Comparison of ENCODE assay signal across 24 cellular contexts in the genomic region with DNA sequence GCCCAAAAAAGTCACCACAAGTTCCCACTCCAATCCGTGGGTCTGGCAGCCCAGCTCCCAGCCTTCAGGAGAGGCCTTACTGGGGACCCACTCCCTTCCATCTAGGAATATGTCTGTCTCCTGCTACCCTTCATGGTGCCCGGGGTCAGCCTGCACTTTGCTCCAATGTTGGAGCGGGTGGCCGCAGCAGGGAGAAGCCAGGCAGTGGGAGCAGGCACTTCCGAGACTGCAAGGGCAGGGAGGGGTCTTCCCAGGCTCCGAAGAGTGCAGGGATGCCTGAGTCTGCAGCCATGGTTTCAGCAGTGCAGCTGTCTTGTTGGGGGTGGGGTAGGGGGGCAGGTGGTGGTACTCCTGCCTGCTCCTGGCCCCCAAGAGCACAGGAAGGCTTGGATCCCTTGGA.
DNase-seq lines count a peak whose midpoint lies in the region; ATAC-seq, FAIRE-seq and TF ChIP-seq lines count a peak whose summit lies in the region.
"Had no signal": no experiment of that assay in that cellular context is flagged by ENCODE, and none has a peak within 500 bp of the region (broad histone marks: within the 10 kb centered on the region; RNA-seq: fewer than 3 reads in every experiment).

No MANE protein-coding gene starts in this region.

- TF ChIP-seq CTCF in kidney (IDR thresholded peaks at IDR 0.05; ENCODE audit: borderline replicate concordance, extremely low read depth, insufficient read depth) = no peak
- TF ChIP-seq CTCF in spleen (IDR thresholded peaks at IDR 0.05 in 8 of 11, conservative IDR thresholded peaks at IDR 0.05 in 3 of 11) = no peak

- H3K4me3 ChIP-seq in Karpas-422 (ENCODE audit: low read length) = no peak overlapping the region
- no peak overlapping the region for H3K4me3 ChIP-seq in kidney (ENCODE audit: low read length in 2 of 2)
- H3K4me3 ChIP-seq in spleen = no peak overlapping the region
- no peak overlapping the region for H3K4me3 ChIP-seq in aorta (ENCODE audit: low read length in 2 of 2)
- H3K4me3 ChIP-seq: A549; BLaER1 treated with 17β-estradiol and CSF1 and Interleukin-3, amounts not matched to agents 10 nM and 100 nM; GM12878 had no signal

- H3K27ac ChIP-seq in Karpas-422 (ENCODE audit: low read length) = no peak overlapping the region
- no peak overlapping the region for H3K27ac ChIP-seq in kidney (ENCODE audit: low read depth in 2 of 2, low read length in 2 of 2)
- H3K27ac ChIP-seq in spleen = no peak overlapping the region
- no peak overlapping the region for H3K27ac ChIP-seq in aorta (ENCODE audit: low read depth in 1 of 2, low read length in 2 of 2)
- H3K27ac ChIP-seq: 22Rv1; A549; BLaER1 treated with 17β-estradiol and CSF1 and Interleukin-3, amounts not matched to agents 10 nM and 100 nM; C4-2B had no signal

- no peaks in the 10 kb centered on the region for H3K4me1 ChIP-seq in Karpas-422 (ENCODE audit: low read length)
- H3K4me1 ChIP-seq in kidney (ENCODE audit: control insufficient read depth in 1 of 2, insufficient read depth in 1 of 2, low read depth in 1 of 2, low read length in 2 of 2) = no peaks in the 10 kb centered on the region
- no peaks in the 10 kb centered on the region for H3K4me1 ChIP-seq in spleen
- no peaks in the 10 kb centered on the region for H3K4me1 ChIP-seq in aorta (ENCODE audit: control insufficient read depth in 1 of 2, insufficient read depth in 2 of 2, low read length in 2 of 2)
- H3K4me1 ChIP-seq: A549; BLaER1 treated with 17β-estradiol and CSF1 and Interleukin-3, amounts not matched to agents 10 nM and 100 nM had no signal

- WGBS in spleen, 5 donors = 51 to 84% (median 56%) methylated on average over 4 to 6 of the region's 6 CpGs
- 53 to 59% methylated on average over 6 of the region's 6 CpGs for WGBS in aorta, 2 donors

- FAIRE-seq in kidney (lab: Jason Lieb, UNC) (no peak), urothelium cell line (lab: Jason Lieb, UNC) (no peak)
- FAIRE-seq: A549, GM12878, GM12892, GM18507 had no signal

- H3K9me3 ChIP-seq in Karpas-422 (ENCODE audit: low read length) (no peaks in the 10 kb centered on the region; the same call in 1 of the 2 replicates), kidney (ENCODE audit: control insufficient read depth in 1 of 2, low read length in 2 of 2) (peaks cover 0 to 3% of the 10 kb centered on the region in 2 donors), spleen (peaks cover 0 to 47% (median 19%) of the 10 kb centered on the region in 8 donors), aorta (ENCODE audit: control insufficient read depth, low read length) (no peaks in the 10 kb centered on the region)
- H3K9me3 ChIP-seq: A549 had no signal

- intact Hi-C loops in kidney (cut with DNase I) = no loop called here
- intact Hi-C loops in spleen (cut with DNase I; ENCODE audit: low total_unique reads) = no loop called here
- intact Hi-C loops in aorta (cut with DNase I) = no loop called here

- no peak overlapping the region for H3K9ac ChIP-seq in Karpas-422 (ENCODE audit: low read length)
- no peak overlapping the region for H3K9ac ChIP-seq in kidney (ENCODE audit: low read length in 2 of 2)
- H3K9ac ChIP-seq: BLaER1 treated with 17β-estradiol and CSF1 and Interleukin-3, amounts not matched to agents 10 nM and 100 nM had no signal

- no peak for DNase-seq in Karpas-422
- peak; percentile 63 for DNase-seq in kidney
- DNase-seq in spleen = peak; percentile 52
- DNase-seq in aorta = no peak
- DNase-seq in urothelium cell line (ENCODE audit: low spot score) = no peak
- DNase-seq in stimulated activated CD4-positive, alpha-beta T cell treated with anti-CD3 and anti-CD28 coated beads, Interleukin-2, amount 100 ng/mL, for 48 hours = no peak
- no peak for DNase-seq in UCSD-AML1 (lab: John Stamatoyannopoulos, UW; ENCODE audit: unreplicated experiment)
- DNase-seq: AML-193; CD4-positive, alpha-beta T cell; CD8-positive, alpha-beta T cell; DMS 273 treated with DMSO at 0.1 percent for 48 hours; DMS153; DMS53; DMS79; DND-41; EL; GDM1 had no signal

- H3K27me3 ChIP-seq in Karpas-422 (ENCODE audit: low read length) = no peaks in the 10 kb centered on the region
- no peaks in the 10 kb centered on the region for H3K27me3 ChIP-seq in spleen (replicated peaks in 1 of 7)
- no peaks in the 10 kb centered on the region for H3K27me3 ChIP-seq in aorta (ENCODE audit: control insufficient read depth in 1 of 2, insufficient read depth in 2 of 2, low read length in 1 of 2)
- H3K27me3 ChIP-seq: BLaER1 treated with 17β-estradiol and CSF1 and Interleukin-3, amounts not matched to agents 10 nM and 100 nM had no signal

- H2AFZ ChIP-seq in Karpas-422 (ENCODE audit: low read length) = peak overlapping the region; percentile 79

- TF ChIP-seq POLR2A in spleen (IDR thresholded peaks at IDR 0.05) = no peak

- H3K9me2 ChIP-seq in Karpas-422 (replicated peaks; ENCODE audit: insufficient read depth, low read length) = no peaks in the 10 kb centered on the region

- H3K79me2 ChIP-seq in Karpas-422 (ENCODE audit: low read length) = no peaks in the 10 kb centered on the region

- H4K20me1 ChIP-seq in Karpas-422 (ENCODE audit: insufficient read depth, low read depth, low read length) = no peaks in the 10 kb centered on the region
- H4K20me1 ChIP-seq: BLaER1 treated with 17β-estradiol and CSF1 and Interleukin-3, amounts not matched to agents 10 nM and 100 nM had no signal

- H3K4me2 ChIP-seq in Karpas-422 (ENCODE audit: low read depth, low read length, poor library complexity, severe bottlenecking) = no peak overlapping the region
- H3K4me2 ChIP-seq: A549; BLaER1 treated with 17β-estradiol and CSF1 and Interleukin-3, amounts not matched to agents 10 nM and 100 nM had no signal

- ATAC-seq in aorta (ENCODE audit: low FRiP score) = peak; percentile 15
- ATAC-seq: A549; CD8-positive, alpha-beta T cell; GM12878 had no signal

- H3K36me3 ChIP-seq in Karpas-422 (ENCODE audit: insufficient read depth, low read length) (no peaks in the 10 kb centered on the region), kidney (ENCODE audit: control insufficient read depth in 1 of 2, insufficient read depth in 2 of 2, low read length in 2 of 2) (no peaks in the 10 kb centered on the region), spleen (no peaks in the 10 kb centered on the region), aorta (ENCODE audit: control insufficient read depth in 1 of 2, insufficient read depth in 2 of 2, low read length in 1 of 2) (no peaks in the 10 kb centered on the region)
- H3K36me3 ChIP-seq: BLaER1 treated with 17β-estradiol and CSF1 and Interleukin-3, amounts not matched to agents 10 nM and 100 nM had no signal

Comparison
In these comparisons a context has a peak if more than half of its experiments do, and no peak if none do; other contexts are left out.
1. DNase-seq: peak in kidney (single experiment) and spleen (single experiment); none in Karpas-422 (single experiment), aorta (0 of 2), urothelium cell line (single experiment), stimulated activated CD4-positive, alpha-beta T cell treated with anti-CD3 and anti-CD28 coated beads, Interleukin-2, amount 100 ng/mL, for 48 hours (0 of 2) and UCSD-AML1 (single experiment).